8 cellular contexts compared by ENCODE assay signal in the genomic region with DNA sequence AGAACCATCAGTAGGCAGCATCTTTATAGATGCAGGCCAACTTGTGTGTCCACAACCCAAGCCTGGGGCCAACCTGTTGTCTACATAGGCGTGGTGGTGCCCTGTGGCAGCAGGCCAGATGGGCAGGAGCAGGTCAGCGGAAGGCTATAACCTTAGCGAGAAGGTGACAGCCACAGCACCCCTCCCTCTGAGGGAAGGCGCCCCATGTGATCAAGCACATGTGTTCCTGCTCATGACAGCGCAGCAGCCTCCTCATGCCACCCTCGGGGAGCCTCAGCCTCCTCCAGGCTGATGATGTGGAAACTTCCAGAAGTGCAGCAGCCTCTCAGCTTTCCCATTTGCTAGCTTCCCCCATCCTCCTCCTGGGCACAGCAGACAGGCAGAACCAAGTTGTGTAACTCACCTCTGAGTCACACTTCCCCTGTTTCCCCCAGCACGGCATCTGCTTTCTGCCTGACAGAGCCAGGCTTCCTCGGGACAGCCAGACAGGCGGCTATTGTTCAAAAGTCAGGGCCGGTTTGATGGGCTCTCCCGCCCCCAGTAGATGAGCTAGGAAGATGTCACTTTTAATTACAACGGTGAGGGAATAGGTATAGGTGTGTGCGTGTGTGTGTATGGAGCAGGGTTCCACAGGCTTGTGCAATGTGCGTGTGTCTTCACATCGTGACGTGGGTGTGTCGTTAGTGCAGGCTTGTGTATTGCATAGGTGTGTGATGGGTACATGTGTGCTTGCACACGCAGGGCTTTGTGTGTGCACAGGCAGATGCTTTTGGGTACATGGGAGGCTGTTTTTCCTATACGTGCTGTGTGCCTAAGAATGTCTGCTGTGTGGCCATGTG.
DNase-seq lines count a peak whose midpoint lies in the region; ATAC-seq and TF ChIP-seq lines count a peak whose summit lies in the region.

No MANE protein-coding gene starts in this region.

- no peaks in the 10 kb centered on the region for H3K9me3 ChIP-seq in BLaER1 treated with 17β-estradiol and CSF1 and Interleukin-3, amounts not matched to agents 10 nM and 100 nM (replicated peaks in 1 of 11)

- peak overlapping the region in 4 of 10 experiments; percentile 7 to 24 (median 18); a peak in 3 of 20 replicates for H3K4me3 ChIP-seq in BLaER1 treated with 17β-estradiol and CSF1 and Interleukin-3, amounts not matched to agents 10 nM and 100 nM
- H3K4me3 ChIP-seq in astrocyte of the spinal cord (ENCODE audit: low read depth, low read length) (no peak overlapping the region), skeletal muscle cell (ENCODE audit: low read depth, low read length) (no peak overlapping the region)

- H3K9ac ChIP-seq in BLaER1 treated with 17β-estradiol and CSF1 and Interleukin-3, amounts not matched to agents 10 nM and 100 nM, result peak overlapping the region in 10 of 11 experiments; percentile 39 to 88 (median 81); a peak in 20 of 22 replicates

- no peaks in the 10 kb centered on the region for H4K20me1 ChIP-seq in BLaER1 treated with 17β-estradiol and CSF1 and Interleukin-3, amounts not matched to agents 10 nM and 100 nM

- peak overlapping the region; percentile 50 to 97 (median 93); a peak in 21 of 22 replicates for H3K27ac ChIP-seq in BLaER1 treated with 17β-estradiol and CSF1 and Interleukin-3, amounts not matched to agents 10 nM and 100 nM

- peak overlapping the region; percentile 80 to 96 (median 90) for H3K4me2 ChIP-seq in BLaER1 treated with 17β-estradiol and CSF1 and Interleukin-3, amounts not matched to agents 10 nM and 100 nM

- H3K27me3 ChIP-seq in BLaER1 treated with 17β-estradiol and CSF1 and Interleukin-3, amounts not matched to agents 10 nM and 100 nM, result peaks cover 0 to 11% (median 0%) of the 10 kb centered on the region in 11 experiments; a peak in 2 of 22 replicates

- DNase-seq in M059J (ENCODE audit: low read depth), result peak; percentile 94
- peak; percentile 94 for DNase-seq in astrocyte of the spinal cord (ENCODE audit: low read depth, low spot score)
- DNase-seq in hypothalamus (lab: John Stamatoyannopoulos, UW), result peak in 40 of 51 donors; percentile 30 to 91 (median 64)
- DNase-seq in skeletal muscle cell (ENCODE audit: low read depth), result peak; percentile 93
- DNase-seq in NCI-H69 (lab: John Stamatoyannopoulos, UW), result no peak

- H3K36me3 ChIP-seq in BLaER1 treated with 17β-estradiol and CSF1 and Interleukin-3, amounts not matched to agents 10 nM and 100 nM, result no peaks in the 10 kb centered on the region

- ATAC-seq in HG03442 (IDR thresholded peaks at IDR 0.05; ENCODE audit: unreplicated experiment) (no peak), GM18907 (IDR thresholded peaks at IDR 0.05; ENCODE audit: unreplicated experiment) (no peak)

- peaks cover 40 to 100% (median 93%) of the 10 kb centered on the region in 10 experiments for H3K4me1 ChIP-seq in BLaER1 treated with 17β-estradiol and CSF1 and Interleukin-3, amounts not matched to agents 10 nM and 100 nM

- no peak for TF ChIP-seq CTCF in astrocyte of the spinal cord (IDR thresholded peaks at IDR 0.05; ENCODE audit: low read depth, low read length)

- in situ Hi-C loops in astrocyte of the spinal cord (cut with HindIII; ENCODE audit: low sequenced_read_pairs), result no loop called here
